Comparison of ENCODE assay signal across 1 cellular context in genomic region chr9:14660721-14661120, GRCh38.
TF ChIP-seq lines count a peak whose summit lies in the region.

No MANE protein-coding gene starts in this region.

TF ChIP-seq in IMR-90, 13 proteins besides CTCF, POLR2A, EP300 and RAD21 (continued from another document):
- TF ChIP-seq MAZ (IDR thresholded peaks at IDR 0.05; ENCODE audit: borderline replicate concordance, low read depth, low read length) (no peak), SMC3 (IDR thresholded peaks at IDR 0.05; ENCODE audit: low read depth, low read length) (no peak), MAFK (IDR thresholded peaks at IDR 0.05; ENCODE audit: low read depth, low read length) (peak; percentile 61), RFX5 (IDR thresholded peaks at IDR 0.05; ENCODE audit: low read depth, low read length) (no peak), FOS (IDR thresholded peaks at IDR 0.05; ENCODE audit: low read depth, low read length) (no peak), BHLHE40 (IDR thresholded peaks at IDR 0.05; ENCODE audit: low read depth, low read length) (no peak)
